In genomic region chr10:49033939-49034338, GRCh38 we compare ENCODE assay signal across 23 cellular contexts.
A peak's percentile ranks its signal among the peaks of the same experiment; 100 is the strongest.
DNase-seq lines count a peak whose midpoint lies in the region; ATAC-seq, FAIRE-seq and TF ChIP-seq lines count a peak whose summit lies in the region.
"Had no signal": no experiment of that assay in that cellular context is flagged by ENCODE, and none has a peak within 500 bp of the region (broad histone marks: within the 10 kb centered on the region; RNA-seq: fewer than 3 reads in every experiment).

No MANE protein-coding gene starts in this region.

- H4K8ac ChIP-seq in IMR-90 (ENCODE audit: low read depth in 2 of 2, low read length in 2 of 2): no peak overlapping the region
- no peak overlapping the region for H4K8ac ChIP-seq in H1 (ENCODE audit: extremely low read depth, insufficient read depth, low read length)

- H3K9ac ChIP-seq in HepG2 (ENCODE audit: insufficient read depth, low read depth, low read length) (no peak overlapping the region), IMR-90 (ENCODE audit: low read depth, low read length) (no peak overlapping the region), H1 (replicated peaks in 1 of 4; ENCODE audit: extremely low read depth in 1 of 4, low read depth in 3 of 4, low read length in 3 of 4) (no peak overlapping the region)
- H3K9ac ChIP-seq: BLaER1 had no signal

- POLR2A ChIA-PET in HepG2 (lab: Yijun Ruan, JAX): no interaction called here
- POLR2A ChIA-PET in IMR-90 (lab: Charles Lee; ENCODE audit: unreplicated experiment): no interaction called here
- POLR2A ChIA-PET in H1 (lab: Charles Lee; ENCODE audit: partially characterized antibody): no interaction called here

- 2% methylated on average over 1 of the region's 1 CpG for WGBS in HepG2 (ENCODE audit: low lambda C conversion rate)
- WGBS in right lobe of liver (ENCODE audit: insufficient coverage, low coverage, low lambda C conversion rate, missing lambda C conversion rate): no CpG with 5 or more reads among the region's 1 CpG
- 100% methylated on average over 1 of the region's 1 CpG; no CpG with 5 or more reads in 1 of the 2 experiments for WGBS in IMR-90 (ENCODE audit: extremely low coverage in 2 of 2, insufficient read length in 1 of 2), 2 experiments
- 86% methylated on average over 1 of the region's 1 CpG; no CpG with 5 or more reads in 1 of the 2 experiments for WGBS in H1 (ENCODE audit: extremely low coverage in 1 of 2, insufficient coverage in 1 of 2, insufficient read length in 1 of 2, insufficient replicate concordance in 2 of 2, low coverage in 1 of 2, low lambda C conversion rate in 2 of 2, missing lambda C conversion rate in 1 of 2), 2 experiments

- H4K20me1 ChIP-seq in HepG2 (ENCODE audit: insufficient read depth, low read length) (no peaks in the 10 kb centered on the region), IMR-90 (ENCODE audit: insufficient read depth, low read length) (no peaks in the 10 kb centered on the region), H1 (replicated peaks in 1 of 2; ENCODE audit: control insufficient read depth in 1 of 2, insufficient read depth in 2 of 2, low read length in 2 of 2) (peaks cover 0 to 4% of the 10 kb centered on the region in 2 experiments)
- H4K20me1 ChIP-seq: BLaER1 had no signal

- H3K56ac ChIP-seq in IMR-90 (ENCODE audit: extremely low read depth, insufficient read depth, low read length) (no peak overlapping the region), H1 (replicated peaks; ENCODE audit: insufficient read length, low read depth, low read length) (peak overlapping the region; percentile 98)

- H3K9me3 ChIP-seq in HepG2 (ENCODE audit: low read length): no peaks in the 10 kb centered on the region
- no peaks in the 10 kb centered on the region for H3K9me3 ChIP-seq in right lobe of liver
- no peaks in the 10 kb centered on the region for H3K9me3 ChIP-seq in IMR-90 (ENCODE audit: control insufficient read depth, insufficient read depth, low read length)
- H3K9me3 ChIP-seq in H1 (ENCODE audit: insufficient read depth in 2 of 2, low read depth in 1 of 2, low read length in 1 of 2): no peaks in the 10 kb centered on the region
- no peaks in the 10 kb centered on the region for H3K9me3 ChIP-seq in MG63
- H3K9me3 ChIP-seq: Caco-2 had no signal

- dilution Hi-C loops in IMR-90 (cut with HindIII; ENCODE audit: low sequenced_read_pairs, unreplicated experiment): no loop called here

- ATAC-seq in HepG2 (no peak), right lobe of liver (no peak), IMR-90 (ENCODE audit: low read depth) (no peak), GM19023 (IDR thresholded peaks at IDR 0.05; ENCODE audit: unreplicated experiment) (no peak)
- ATAC-seq: CD8-positive, alpha-beta T cell had no signal

- H3K36me3 ChIP-seq in HepG2 (replicated peaks in 1 of 2; ENCODE audit: control insufficient read depth in 1 of 2, insufficient read depth in 2 of 2, low read length in 2 of 2) (no peaks in the 10 kb centered on the region), right lobe of liver (no peaks in the 10 kb centered on the region), IMR-90 (ENCODE audit: control insufficient read depth, insufficient read depth, low read length) (peaks cover 9% of the 10 kb centered on the region; the same call in 1 of the 2 replicates), H1 (ENCODE audit: control insufficient read depth in 2 of 4, insufficient read depth in 4 of 4, low read length in 3 of 4) (no peaks in the 10 kb centered on the region), MG63 (no peaks in the 10 kb centered on the region)
- H3K36me3 ChIP-seq: BLaER1 had no signal

- no peak overlapping the region for H2BK120ac ChIP-seq in IMR-90 (ENCODE audit: low read depth, low read length)
- H2BK120ac ChIP-seq in H1 (replicated peaks; ENCODE audit: low read depth, low read length): no peak overlapping the region

- H3K14ac ChIP-seq in IMR-90 (replicated peaks; ENCODE audit: low read depth, low read length) (no peak overlapping the region), H1 (ENCODE audit: insufficient read length) (no peak overlapping the region)

- FAIRE-seq in HepG2 (lab: Jason Lieb, UNC) (no peak), H1 (lab: Jason Lieb, UNC) (no peak)
- FAIRE-seq: A204.1, G401.6, GM18507, GM19239 had no signal

- H4K91ac ChIP-seq in IMR-90 (ENCODE audit: insufficient read depth, low read depth, low read length) (no peak overlapping the region), H1 (replicated peaks; ENCODE audit: insufficient read length, low read length) (no peak overlapping the region)

- TF ChIP-seq POLR2A in HepG2 (IDR thresholded peaks at IDR 0.05; ENCODE audit: insufficient read depth in 1 of 2, low read depth in 2 of 2, low read length in 2 of 2) (no peak), right lobe of liver (IDR thresholded peaks at IDR 0.05) (no peak), IMR-90 (IDR thresholded peaks at IDR 0.05; ENCODE audit: low read depth, low read length) (no peak), H1 (IDR thresholded peaks at IDR 0.05; ENCODE audit: control extremely low read depth in 1 of 2, low read depth in 2 of 2, low read length in 2 of 2) (no peak)

- H2AFZ ChIP-seq in HepG2 (ENCODE audit: low read length) (no peak overlapping the region), IMR-90 (replicated peaks; ENCODE audit: low read length, poor library complexity) (no peak overlapping the region), H1 (ENCODE audit: low read length) (no peak overlapping the region)

- H3K4me1 ChIP-seq in HepG2 (ENCODE audit: insufficient read depth, low read length) (no peaks in the 10 kb centered on the region), right lobe of liver (peaks cover 0 to 3% (median 1%) of the 10 kb centered on the region in 4 donors), IMR-90 (ENCODE audit: control insufficient read depth, insufficient read depth, low read length) (no peaks in the 10 kb centered on the region), H1 (replicated peaks in 1 of 4; ENCODE audit: control insufficient read depth in 3 of 4, insufficient read depth in 4 of 4, low read length in 3 of 4) (no peaks in the 10 kb centered on the region)
- H3K4me1 ChIP-seq: BLaER1, Caco-2 had no signal

- H3K4me3 ChIP-seq in HepG2 (replicated peaks in 1 of 3; ENCODE audit: insufficient read depth in 1 of 3, low read depth in 2 of 3, low read length in 3 of 3): no peak overlapping the region
- no peak overlapping the region for H3K4me3 ChIP-seq in right lobe of liver
- no peak overlapping the region for H3K4me3 ChIP-seq in IMR-90 (ENCODE audit: insufficient read depth, low read depth, low read length)
- no peak overlapping the region for H3K4me3 ChIP-seq in H1 (ENCODE audit: extremely low read depth in 1 of 4, insufficient read depth in 2 of 4, low read depth in 3 of 4, low read length in 4 of 4)
- H3K4me3 ChIP-seq in MG63: no peak overlapping the region
- H3K4me3 ChIP-seq: BLaER1 had no signal

- BruUV-seq in HepG2 (replicated peaks; lab: Mats Ljungman, UMichigan) (no TSS peak), IMR-90 (replicated peaks; lab: Mats Ljungman, UMichigan) (no TSS peak)

- TF ChIP-seq EP300 in HepG2 (IDR thresholded peaks at IDR 0.05; ENCODE audit: low read depth in 2 of 2, low read length in 2 of 2) (no peak), HepG2 (CRISPR knock-in tag; IDR thresholded peaks at IDR 0.05; ENCODE audit: borderline replicate concordance) (no peak), H1 (IDR thresholded peaks at IDR 0.05; ENCODE audit: borderline replicate concordance in 1 of 2, low read depth in 2 of 2, low read length in 2 of 2) (no peak)

- H4K5ac ChIP-seq in IMR-90 (ENCODE audit: low read depth, low read length) (no peak overlapping the region), H1 (ENCODE audit: insufficient read length, low read depth, low read length) (no peak overlapping the region)

- CTCF ChIA-PET in HepG2 (lab: Yijun Ruan, JAX; ENCODE audit: low intra/inter-chr PET ratio, low total read pairs) (no interaction called here), IMR-90 (lab: Yijun Ruan, JAX) (no interaction called here), H1 (lab: Charles Lee; ENCODE audit: partially characterized antibody) (no interaction called here)

- H3K27me3 ChIP-seq in HepG2 (ENCODE audit: control insufficient read depth in 1 of 2, insufficient read depth in 2 of 2, low read length in 2 of 2): no peaks in the 10 kb centered on the region
- no peaks in the 10 kb centered on the region for H3K27me3 ChIP-seq in right lobe of liver
- no peaks in the 10 kb centered on the region for H3K27me3 ChIP-seq in IMR-90 (ENCODE audit: control insufficient read depth, insufficient read depth, low read length)
- H3K27me3 ChIP-seq in H1 (replicated peaks in 1 of 4; ENCODE audit: control insufficient read depth in 3 of 4, extremely low read depth in 1 of 4, insufficient read depth in 3 of 4, low read length in 3 of 4): no peaks in the 10 kb centered on the region
- no peaks in the 10 kb centered on the region for H3K27me3 ChIP-seq in MG63
- H3K27me3 ChIP-seq: BLaER1 had no signal

- intact Hi-C loops in HepG2 (cut with micrococcal nuclease; ENCODE audit: unreplicated experiment) (no loop called here), right lobe of liver (cut with DNase I) (no loop called here), IMR-90 (cut with micrococcal nuclease) (no loop called here)

- no peak overlapping the region for H2AK9ac ChIP-seq in IMR-90 (replicated peaks; ENCODE audit: low read depth, low read length, poor library complexity)

- H3K79me1 ChIP-seq in IMR-90 (ENCODE audit: low read depth in 1 of 2, low read length in 2 of 2) (no peaks in the 10 kb centered on the region), H1 (ENCODE audit: low read depth, low read length) (no peaks in the 10 kb centered on the region)

- TF ChIP-seq RAD21 in HepG2 (CRISPR knock-in tag; IDR thresholded peaks at IDR 0.05) (no peak), IMR-90 (IDR thresholded peaks at IDR 0.05; ENCODE audit: low read length) (no peak), H1 (IDR thresholded peaks at IDR 0.05 in 1 of 2, conservative IDR thresholded peaks at IDR 0.05 in 1 of 2; ENCODE audit: low read depth in 2 of 2, low read length in 2 of 2) (no peak)

- no peak overlapping the region for H2AK5ac ChIP-seq in IMR-90 (ENCODE audit: low read depth, low read length)
- H2AK5ac ChIP-seq in H1 (ENCODE audit: low read depth, low read length): no peak overlapping the region

- in situ Hi-C loops in HepG2 (cut with HindIII; ENCODE audit: extremely low pct_ligation_motif_present, low pct_unique_long_range_greater_than_20kb): no loop called here
- in situ Hi-C loops in IMR-90 (cut with MboI; ENCODE audit: low sequenced_read_pairs): no loop called here

- H2BK5ac ChIP-seq in IMR-90 (ENCODE audit: low read depth, low read length, poor library complexity, severe bottlenecking) (peak overlapping the region; percentile 43), H1 (ENCODE audit: low read depth, low read length) (no peak overlapping the region)

- peaks cover 5% of the 10 kb centered on the region; the same call in 1 of the 2 replicates for H3K9me1 ChIP-seq in IMR-90 (ENCODE audit: insufficient read depth, low read length)

- no peak overlapping the region for H3K27ac ChIP-seq in HepG2 (ENCODE audit: extremely low read length, insufficient read depth, low read length)
- H3K27ac ChIP-seq in right lobe of liver: no peak overlapping the region
- no peak overlapping the region for H3K27ac ChIP-seq in IMR-90 (ENCODE audit: insufficient read depth, low read length)
- H3K27ac ChIP-seq in H1 (ENCODE audit: low read depth, low read length): no peak overlapping the region
- H3K27ac ChIP-seq: 22Rv1, BLaER1, C4-2B had no signal

- peaks cover 5% of the 10 kb centered on the region; the same call in 1 of the 2 replicates for H3K23me2 ChIP-seq in H1 (ENCODE audit: low read depth, low read length)

- H3K4ac ChIP-seq in IMR-90 (ENCODE audit: low read depth, low read length) (no peak overlapping the region), H1 (replicated peaks; ENCODE audit: insufficient read length, low read depth, low read length) (no peak overlapping the region)

- H3K18ac ChIP-seq in IMR-90 (ENCODE audit: low read depth, low read length): no peak overlapping the region
- no peak overlapping the region for H3K18ac ChIP-seq in H1 (ENCODE audit: extremely low read depth, low read length)

- H3K4me2 ChIP-seq in HepG2 (ENCODE audit: low read depth, low read length) (no peak overlapping the region), IMR-90 (ENCODE audit: low read depth, low read length) (no peak overlapping the region), H1 (ENCODE audit: insufficient read depth in 1 of 2, low read depth in 2 of 2, low read length in 2 of 2) (no peak overlapping the region)
- H3K4me2 ChIP-seq: BLaER1 had no signal

- H3K23ac ChIP-seq in IMR-90 (ENCODE audit: low read depth, low read length) (no peak overlapping the region), H1 (ENCODE audit: insufficient read length) (no peak overlapping the region)

- H2BK15ac ChIP-seq in IMR-90 (ENCODE audit: low read depth, low read length) (no peak overlapping the region), H1 (ENCODE audit: low read length) (no peak overlapping the region)

- H2BK12ac ChIP-seq in H1 (ENCODE audit: low read depth, low read length): no peak overlapping the region

- DNase-seq in HepG2 (ENCODE audit: low spot score) (no peak), right lobe of liver (no peak), IMR-90 (no peak), H1 (ENCODE audit: low read depth in 1 of 2, low spot score in 2 of 2) (no peak), MG63 (no peak)
- no peak for DNase-seq in activated CD4-positive, alpha-beta T cell treated with anti-CD3 and anti-CD28 coated beads, Interleukin-2, amount 50 U/mL, for 1 hour
- DNase-seq: Caco-2; CD4-positive, CD25-positive, alpha-beta regulatory T cell; CD8-positive, alpha-beta T cell; DMS153; DND-41; GOT3; H7; HCEC 1CT; HFFc6 had no signal

- no peaks in the 10 kb centered on the region for H3K79me2 ChIP-seq in HepG2 (ENCODE audit: insufficient read depth, low read length)
- no peaks in the 10 kb centered on the region for H3K79me2 ChIP-seq in H1 (ENCODE audit: control insufficient read depth in 1 of 2, insufficient read depth in 2 of 2, low read length in 2 of 2)

- TF ChIP-seq CTCF in HepG2 (CRISPR knock-in tag; IDR thresholded peaks at IDR 0.05) (no peak), right lobe of liver (IDR thresholded peaks at IDR 0.05) (no peak), IMR-90 (conservative IDR thresholded peaks at IDR 0.05; ENCODE audit: low read depth, low read length) (no peak), H1 (IDR thresholded peaks at IDR 0.05; ENCODE audit: control extremely low read depth in 1 of 3, insufficient read depth in 1 of 3, low read depth in 1 of 3, low read length in 3 of 3) (no peak)

- H2BK20ac ChIP-seq in IMR-90 (ENCODE audit: low read depth, low read length) (no peak overlapping the region), H1 (ENCODE audit: low read length) (no peak overlapping the region)
